In genomic region chr11:75239551-75240290, GRCh38 we compare ENCODE assay signal across 13 cellular contexts. TPM values are rescaled to one million over a fixed set of nuclear protein-coding genes. Genes with fewer than 3 reads are reported as not detected.
A peak's percentile ranks its signal among the peaks of the same experiment; 100 is the strongest.
DNase-seq lines count a peak whose midpoint lies in the region; ATAC-seq and TF ChIP-seq lines count a peak whose summit lies in the region.
"Had no signal": no experiment of that assay in that cellular context is flagged by ENCODE, and none has a peak within 500 bp of the region (broad histone marks: within the 10 kb centered on the region; RNA-seq: fewer than 3 reads in every experiment).

No MANE protein-coding gene starts in this region.

- H3K4me3 Mint-ChIP-seq in activated T-cell treated with anti-CD3 and anti-CD28 coated beads, Interleukin-2, amount 50 U/mL, for 4 hours: peak overlapping the region; percentile 73
- H3K4me3 Mint-ChIP-seq in activated CD4-positive, alpha-beta memory T cell treated with anti-CD3 and anti-CD28 coated beads, Interleukin-2, amount 10 ng/mL, durations not matched to agents 7 days and 5 days: peak overlapping the region; percentile 55
- peak overlapping the region; percentile 73 for H3K4me3 Mint-ChIP-seq in stimulated activated effector memory CD8-positive, alpha-beta T cell treated with anti-CD3 and anti-CD28 coated beads, Interleukin-12 subunit alpha, Interleukin-12 subunit beta, amount 100 ng/mL, for 72 hours

- H3K4me3 ChIP-seq in iPS-18a (ENCODE audit: low read length) (peak overlapping the region; percentile 39), mucosa of descending colon (no peak overlapping the region)

- no peak overlapping the region for H3K27ac ChIP-seq in iPS-18a (ENCODE audit: low read length)
- H3K27ac ChIP-seq: parathyroid adenoma had no signal

- no peak overlapping the region for H3K9ac ChIP-seq in iPS-18a (ENCODE audit: low read length)
- H3K9ac ChIP-seq: parathyroid adenoma had no signal

- no peaks in the 10 kb centered on the region for H3K9me3 Mint-ChIP-seq in activated T-cell treated with anti-CD3 and anti-CD28 coated beads, Interleukin-2, amount 50 U/mL, for 4 hours
- H3K9me3 Mint-ChIP-seq in activated CD4-positive, alpha-beta memory T cell treated with anti-CD3 and anti-CD28 coated beads, Interleukin-2, amount 10 ng/mL, durations not matched to agents 7 days and 5 days: no peaks in the 10 kb centered on the region
- no peaks in the 10 kb centered on the region for H3K9me3 Mint-ChIP-seq in stimulated activated effector memory CD8-positive, alpha-beta T cell treated with anti-CD3 and anti-CD28 coated beads, Interleukin-12 subunit alpha, Interleukin-12 subunit beta, amount 100 ng/mL, for 72 hours

- H3K27me3 Mint-ChIP-seq in activated T-cell treated with anti-CD3 and anti-CD28 coated beads, Interleukin-2, amount 50 U/mL, for 4 hours (ENCODE audit: low read depth): peaks cover 42% of the 10 kb centered on the region
- H3K27me3 Mint-ChIP-seq in activated CD4-positive, alpha-beta memory T cell treated with anti-CD3 and anti-CD28 coated beads, Interleukin-2, amount 10 ng/mL, durations not matched to agents 7 days and 5 days: peaks cover 57% of the 10 kb centered on the region

- POLR2A ChIA-PET in activated CD4-positive, alpha-beta memory T cell treated with anti-CD3 and anti-CD28 coated beads, Interleukin-2, amount 10 ng/mL, durations not matched to agents 7 days and 5 days (lab: Charles Lee): interaction anchor here (1.5 kb wide), 1 partner anchor 26 kb away, joined by 3 read pairs; no protein-coding TSS in a partner anchor

- ATAC-seq in activated T-cell treated with anti-CD3 and anti-CD28 coated beads, Interleukin-2, amount 50 U/mL, for 4 hours: no peak
- no peak for ATAC-seq in stimulated activated effector memory CD8-positive, alpha-beta T cell treated with anti-CD3 and anti-CD28 coated beads, Interleukin-12 subunit alpha, Interleukin-12 subunit beta, amount 100 ng/mL, for 72 hours
- ATAC-seq in mucosa of descending colon (no peak), esophagus mucosa (no peak)

- H3K9me3 ChIP-seq in iPS-18a (ENCODE audit: control insufficient read depth, low read depth, low read length) (no peaks in the 10 kb centered on the region), mucosa of descending colon (no peaks in the 10 kb centered on the region)

- no peak for DNase-seq in activated T-cell treated with anti-CD3 and anti-CD28 coated beads, Interleukin-2, amount 50 U/mL, for 4 hours
- no peak for DNase-seq in activated T-cell treated with anti-CD3 and anti-CD28 coated beads, Interleukin-2, amount 50 U/mL, for 48 hours
- DNase-seq in activated CD4-positive, alpha-beta memory T cell treated with anti-CD3 and anti-CD28 coated beads, Interleukin-2, amount 10 ng/mL, durations not matched to agents 7 days and 5 days: no peak
- DNase-seq in stimulated activated effector memory CD8-positive, alpha-beta T cell treated with anti-CD3 and anti-CD28 coated beads, Interleukin-12 subunit alpha, Interleukin-12 subunit beta, amount 100 ng/mL, for 72 hours (ENCODE audit: low spot score in 2 of 2): no peak
- DNase-seq in hypothalamus (lab: John Stamatoyannopoulos, UW): no peak
- DNase-seq in mucosa of descending colon: no peak
- DNase-seq: activated CD4-positive, alpha-beta T cell treated with anti-CD3 and anti-CD28 coated beads for 1 hour; effector CD8-positive, alpha-beta T cell; SHP77 had no signal

- intact Hi-C loops in mucosa of descending colon (cut with DNase I, micrococcal nuclease): loop anchor here (10.0 kb wide), 1 partner anchor 305 kb away; no protein-coding TSS in a partner anchor

- peaks cover 8% of the 10 kb centered on the region for H3K4me1 Mint-ChIP-seq in activated T-cell treated with anti-CD3 and anti-CD28 coated beads, Interleukin-2, amount 50 U/mL, for 4 hours (ENCODE audit: low read depth)
- H3K4me1 Mint-ChIP-seq in activated CD4-positive, alpha-beta memory T cell treated with anti-CD3 and anti-CD28 coated beads, Interleukin-2, amount 10 ng/mL, durations not matched to agents 7 days and 5 days: peaks cover 10% of the 10 kb centered on the region
- peaks cover 14% of the 10 kb centered on the region for H3K4me1 Mint-ChIP-seq in stimulated activated effector memory CD8-positive, alpha-beta T cell treated with anti-CD3 and anti-CD28 coated beads, Interleukin-12 subunit alpha, Interleukin-12 subunit beta, amount 100 ng/mL, for 72 hours

- CTCF ChIA-PET in activated CD4-positive, alpha-beta memory T cell treated with anti-CD3 and anti-CD28 coated beads, Interleukin-2, amount 10 ng/mL, durations not matched to agents 7 days and 5 days (lab: Charles Lee): interaction anchor here (0.9 to 14.8 kb wide), 7 partner anchors 9 to 313 kb away, joined by 3 to 442 read pairs (median 22); no protein-coding TSS in a partner anchor

- H3K4me1 ChIP-seq in iPS-18a (ENCODE audit: control insufficient read depth, low read depth, low read length) (peaks cover 23% of the 10 kb centered on the region), mucosa of descending colon (ENCODE audit: low read depth) (peaks cover 14% of the 10 kb centered on the region)
- H3K4me1 ChIP-seq: parathyroid adenoma had no signal

- H3K27me3 ChIP-seq in iPS-18a (ENCODE audit: control insufficient read depth, insufficient read depth, low read length): peaks cover 65% of the 10 kb centered on the region

- no peak for TF ChIP-seq CTCF in mucosa of descending colon (IDR thresholded peaks at IDR 0.05)

- no peak overlapping the region for H3K27ac Mint-ChIP-seq in activated CD4-positive, alpha-beta memory T cell treated with anti-CD3 and anti-CD28 coated beads, Interleukin-2, amount 10 ng/mL, durations not matched to agents 7 days and 5 days
- no peak overlapping the region for H3K27ac Mint-ChIP-seq in stimulated activated effector memory CD8-positive, alpha-beta T cell treated with anti-CD3 and anti-CD28 coated beads, Interleukin-12 subunit alpha, Interleukin-12 subunit beta, amount 100 ng/mL, for 72 hours

- H3K36me3 ChIP-seq in iPS-18a (ENCODE audit: control insufficient read depth, low read depth, low read length) (no peaks in the 10 kb centered on the region), mucosa of descending colon (ENCODE audit: low read depth) (no peaks in the 10 kb centered on the region)

- H3K36me3 Mint-ChIP-seq in activated T-cell treated with anti-CD3 and anti-CD28 coated beads, Interleukin-2, amount 50 U/mL, for 4 hours (ENCODE audit: insufficient read depth): no peaks in the 10 kb centered on the region
- H3K36me3 Mint-ChIP-seq in activated CD4-positive, alpha-beta memory T cell treated with anti-CD3 and anti-CD28 coated beads, Interleukin-2, amount 10 ng/mL, durations not matched to agents 7 days and 5 days (ENCODE audit: low read depth): no peaks in the 10 kb centered on the region
- H3K36me3 Mint-ChIP-seq in stimulated activated effector memory CD8-positive, alpha-beta T cell treated with anti-CD3 and anti-CD28 coated beads, Interleukin-12 subunit alpha, Interleukin-12 subunit beta, amount 100 ng/mL, for 72 hours: no peaks in the 10 kb centered on the region

RNA-seq across cellular contexts. Expression of gene TPBGL, which starts 0.9 kb away (rescaled TPM):
- total RNA-seq in activated T-cell treated with anti-CD3 and anti-CD28 coated beads, Interleukin-2, amount 50 U/mL, for 4 hours: under 1 TPM; 0.22 to 0.47 (median 0.40) TPM
- total RNA-seq in activated CD4-positive, alpha-beta memory T cell treated with anti-CD3 and anti-CD28 coated beads, Interleukin-2, amount 10 ng/mL, durations not matched to agents 7 days and 5 days: under 1 TPM; 0.28 to 0.38 TPM
- total RNA-seq in mucosa of descending colon (under 1 TPM in 2 of 3 donors, not detected in 1; 0.17 to 0.57 TPM), esophagus mucosa (not detected)
- total RNA-seq: left ventricle myocardium superior had no signal
